Comparison of ENCODE assay signal across 33 cellular contexts in genomic region chr4:172979332-172979731, GRCh38.
"Had no signal": no experiment of that assay in that cellular context is flagged by ENCODE, and none has a peak within 500 bp of the region (broad histone marks: within the 10 kb centered on the region; RNA-seq: fewer than 3 reads in every experiment).

No MANE protein-coding gene starts in this region.

- H3K27ac ChIP-seq: adrenal gland, body of pancreas, dorsolateral prefrontal cortex, foreskin keratinocyte, gastrocnemius medialis had no signal

- H3K4me1 Mint-ChIP-seq: activated CD4-positive, alpha-beta T cell treated with anti-CD3 and anti-CD28 coated beads for 36 hours; activated CD4-positive, alpha-beta T cell treated with anti-CD3 and anti-CD28 coated beads, Interleukin-2, amount 10 ng/mL, durations not matched to agents 24 days and 14 days; activated naive CD4-positive, alpha-beta T cell treated with anti-CD3 and anti-CD28 coated beads, Interleukin-2, amount 50 U/mL, for 24 hours; activated naive CD8-positive, alpha-beta T cell treated with anti-CD3 and anti-CD28 coated beads for 36 hours; activated naive CD8-positive, alpha-beta T cell treated with anti-CD3 and anti-CD28 coated beads, Interleukin-2, amount 50 U/mL, for 24 hours; endodermal cell; T-helper 17 cell had no signal

- H3K27ac Mint-ChIP-seq: activated CD4-positive, alpha-beta memory T cell treated with anti-CD3 and anti-CD28 coated beads for 36 hours; activated CD4-positive, alpha-beta T cell treated with anti-CD3 and anti-CD28 coated beads for 36 hours; activated CD4-positive, alpha-beta T cell treated with anti-CD3 and anti-CD28 coated beads, Interleukin-2, amount 10 ng/mL, durations not matched to agents 24 days and 14 days; activated CD8-positive, alpha-beta memory T cell treated with anti-CD3 and anti-CD28 coated beads, Interleukin-2, amount 10 ng/mL, durations not matched to agents 7 days and 5 days; activated CD8-positive, alpha-beta T cell treated with anti-CD3 and anti-CD28 coated beads, Interleukin-2, amount 10 ng/mL, durations not matched to agents 7 days and 5 days; activated naive CD4-positive, alpha-beta T cell treated with anti-CD3 and anti-CD28 coated beads for 36 hours; activated naive CD4-positive, alpha-beta T cell treated with anti-CD3 and anti-CD28 coated beads, Interleukin-2, amount 50 U/mL, for 24 hours; activated naive CD8-positive, alpha-beta T cell treated with anti-CD3 and anti-CD28 coated beads for 36 hours; activated naive CD8-positive, alpha-beta T cell treated with anti-CD3 and anti-CD28 coated beads, Interleukin-2, amount 50 U/mL, for 24 hours; activated T-helper 1 cell treated with anti-CD3 and anti-CD28 coated beads, Interleukin-12 subunit alpha, Interleukin-12 subunit beta, Interleukin-2, Interleukin-4 antibody, amounts not matched to agents 30 ng/mL and 10 ng/mL and 1 ng/mL, durations not matched to agents 14 hours and 24 hours and 36 hours; activated T-helper 2 cell treated with anti-CD3 and anti-CD28 coated beads, Interferon-gamma antibody, Interleukin-2, Interleukin-4, amounts not matched to agents 10 μg/mL and 5 μg/mL and 100 μg/mL, durations not matched to agents 14 hours and 24 hours and 36 hours; dendritic cell treated with granulocyte-macrophage colony-stimulating factor and Interleukin-4, amounts not matched to agents 40 ng/mL and 50 ng/mL, for 4 days; endodermal cell; T-helper 17 cell had no signal

- H3K4me1 ChIP-seq: adrenal gland, gastrocnemius medialis had no signal

- DNase-seq: activated CD4-positive, alpha-beta memory T cell treated with anti-CD3 and anti-CD28 coated beads for 36 hours; activated CD4-positive, alpha-beta T cell treated with anti-CD3 and anti-CD28 coated beads for 36 hours; activated CD4-positive, alpha-beta T cell treated with anti-CD3 and anti-CD28 coated beads, Interleukin-2, amount 10 ng/mL, durations not matched to agents 24 days and 14 days; activated CD4-positive, CD25-positive, alpha-beta regulatory T cell; activated CD4-positive, CD25-positive, alpha-beta regulatory T cell treated with anti-CD3 and anti-CD28 coated beads, Interleukin-2, amount 50 U/mL, for 72 hours; activated CD8-positive, alpha-beta memory T cell treated with anti-CD3 and anti-CD28 coated beads, Interleukin-2, amount 10 ng/mL, durations not matched to agents 7 days and 5 days; activated CD8-positive, alpha-beta memory T cell treated with anti-CD3 and anti-CD28 coated beads, Interleukin-2, amount 50 U/mL, for 4 hours; activated CD8-positive, alpha-beta T cell treated with anti-CD3 and anti-CD28 coated beads, Interleukin-2, amount 10 ng/mL, durations not matched to agents 7 days and 5 days; activated effector memory CD4-positive, alpha-beta T cell treated with anti-CD3 and anti-CD28 coated beads, Interleukin-2, amount 50 U/mL, for 16 hours; activated naive CD4-positive, alpha-beta T cell treated with anti-CD3 and anti-CD28 coated beads for 36 hours; activated naive CD8-positive, alpha-beta T cell treated with anti-CD3 and anti-CD28 coated beads for 36 hours; activated naive CD8-positive, alpha-beta T cell treated with anti-CD3 and anti-CD28 coated beads, Interleukin-2, amount 50 U/mL, for 24 hours; activated T-cell treated with anti-CD3 and anti-CD28 coated beads, Interleukin-2, amount 50 U/mL, for 1 hour; activated T-cell treated with anti-CD3 and anti-CD28 coated beads, Interleukin-2, amount 50 U/mL, for 48 hours; adrenal gland; amygdala; aorta; caudate nucleus; dorsolateral prefrontal cortex; effector memory CD4-positive, alpha-beta T cell; endodermal cell; foreskin keratinocyte; gastrocnemius medialis; glutamatergic neuron; T-helper 1 cell; T-helper 17 cell had no signal

- H3K27me3 ChIP-seq: adrenal gland, foreskin keratinocyte had no signal

- H3K27me3 Mint-ChIP-seq: activated CD4-positive, alpha-beta T cell treated with anti-CD3 and anti-CD28 coated beads, Interleukin-2, amount 10 ng/mL, durations not matched to agents 24 days and 14 days; dendritic cell treated with granulocyte-macrophage colony-stimulating factor and Interleukin-4, amounts not matched to agents 40 ng/mL and 50 ng/mL, for 4 days had no signal

- H3K36me3 ChIP-seq: adrenal gland, gastrocnemius medialis had no signal

- H3K4me3 Mint-ChIP-seq: activated CD4-positive, alpha-beta memory T cell treated with anti-CD3 and anti-CD28 coated beads for 36 hours; activated CD4-positive, alpha-beta T cell treated with anti-CD3 and anti-CD28 coated beads for 36 hours; activated CD4-positive, alpha-beta T cell treated with anti-CD3 and anti-CD28 coated beads, Interleukin-2, amount 10 ng/mL, durations not matched to agents 24 days and 14 days; activated CD8-positive, alpha-beta memory T cell treated with anti-CD3 and anti-CD28 coated beads, Interleukin-2, amount 10 ng/mL, durations not matched to agents 7 days and 5 days; activated CD8-positive, alpha-beta T cell treated with anti-CD3 and anti-CD28 coated beads, Interleukin-2, amount 10 ng/mL, durations not matched to agents 7 days and 5 days; activated naive CD4-positive, alpha-beta T cell treated with anti-CD3 and anti-CD28 coated beads for 36 hours; activated naive CD4-positive, alpha-beta T cell treated with anti-CD3 and anti-CD28 coated beads, Interleukin-2, amount 50 U/mL, for 24 hours; activated naive CD8-positive, alpha-beta T cell treated with anti-CD3 and anti-CD28 coated beads for 36 hours; activated naive CD8-positive, alpha-beta T cell treated with anti-CD3 and anti-CD28 coated beads, Interleukin-2, amount 50 U/mL, for 24 hours; activated T-helper 1 cell treated with anti-CD3 and anti-CD28 coated beads, Interleukin-12 subunit alpha, Interleukin-12 subunit beta, Interleukin-2, Interleukin-4 antibody, amounts not matched to agents 30 ng/mL and 10 ng/mL and 1 ng/mL, durations not matched to agents 14 hours and 24 hours and 36 hours; dendritic cell treated with granulocyte-macrophage colony-stimulating factor and Interleukin-4, amounts not matched to agents 40 ng/mL and 50 ng/mL, for 4 days; endodermal cell; T-helper 17 cell had no signal

- ATAC-seq: activated CD4-positive, alpha-beta T cell treated with anti-CD3 and anti-CD28 coated beads for 36 hours; activated CD8-positive, alpha-beta memory T cell treated with anti-CD3 and anti-CD28 coated beads, Interleukin-2, amount 10 ng/mL, durations not matched to agents 7 days and 5 days; activated CD8-positive, alpha-beta T cell treated with anti-CD3 and anti-CD28 coated beads, Interleukin-2, amount 10 ng/mL, durations not matched to agents 7 days and 5 days; activated naive CD8-positive, alpha-beta T cell treated with anti-CD3 and anti-CD28 coated beads, Interleukin-2, amount 50 U/mL, for 24 hours; esophagus mucosa; foreskin keratinocyte; gastrocnemius medialis; T-helper 17 cell had no signal

- H3K9me3 ChIP-seq: adrenal gland, body of pancreas, gastrocnemius medialis had no signal

- H3K4me3 ChIP-seq: adrenal gland, body of pancreas, dorsolateral prefrontal cortex, gastrocnemius medialis had no signal

- H3K9me3 Mint-ChIP-seq: activated CD4-positive, alpha-beta memory T cell treated with anti-CD3 and anti-CD28 coated beads for 36 hours; activated CD4-positive, alpha-beta T cell treated with anti-CD3 and anti-CD28 coated beads, Interleukin-2, amount 10 ng/mL, durations not matched to agents 24 days and 14 days; activated naive CD4-positive, alpha-beta T cell treated with anti-CD3 and anti-CD28 coated beads for 36 hours; activated naive CD4-positive, alpha-beta T cell treated with anti-CD3 and anti-CD28 coated beads, Interleukin-2, amount 50 U/mL, for 24 hours; activated naive CD8-positive, alpha-beta T cell treated with anti-CD3 and anti-CD28 coated beads for 36 hours; activated naive CD8-positive, alpha-beta T cell treated with anti-CD3 and anti-CD28 coated beads, Interleukin-2, amount 50 U/mL, for 24 hours; activated T-helper 1 cell treated with anti-CD3 and anti-CD28 coated beads, Interleukin-12 subunit alpha, Interleukin-12 subunit beta, Interleukin-2, Interleukin-4 antibody, amounts not matched to agents 30 ng/mL and 10 ng/mL and 1 ng/mL, durations not matched to agents 14 hours and 24 hours and 36 hours; activated T-helper 2 cell treated with anti-CD3 and anti-CD28 coated beads, Interferon-gamma antibody, Interleukin-2, Interleukin-4, amounts not matched to agents 10 μg/mL and 5 μg/mL and 100 μg/mL, durations not matched to agents 14 hours and 24 hours and 36 hours; dendritic cell treated with granulocyte-macrophage colony-stimulating factor and Interleukin-4, amounts not matched to agents 40 ng/mL and 50 ng/mL, for 4 days had no signal

- FAIRE-seq: colon had no signal

- H3K36me3 Mint-ChIP-seq: activated CD4-positive, alpha-beta memory T cell treated with anti-CD3 and anti-CD28 coated beads for 36 hours; activated CD8-positive, alpha-beta memory T cell treated with anti-CD3 and anti-CD28 coated beads, Interleukin-2, amount 10 ng/mL, durations not matched to agents 7 days and 5 days; activated naive CD4-positive, alpha-beta T cell treated with anti-CD3 and anti-CD28 coated beads, Interleukin-2, amount 50 U/mL, for 24 hours; activated naive CD8-positive, alpha-beta T cell treated with anti-CD3 and anti-CD28 coated beads for 36 hours had no signal
